ENCODE assay signal across 18 cellular contexts in the genomic region with DNA sequence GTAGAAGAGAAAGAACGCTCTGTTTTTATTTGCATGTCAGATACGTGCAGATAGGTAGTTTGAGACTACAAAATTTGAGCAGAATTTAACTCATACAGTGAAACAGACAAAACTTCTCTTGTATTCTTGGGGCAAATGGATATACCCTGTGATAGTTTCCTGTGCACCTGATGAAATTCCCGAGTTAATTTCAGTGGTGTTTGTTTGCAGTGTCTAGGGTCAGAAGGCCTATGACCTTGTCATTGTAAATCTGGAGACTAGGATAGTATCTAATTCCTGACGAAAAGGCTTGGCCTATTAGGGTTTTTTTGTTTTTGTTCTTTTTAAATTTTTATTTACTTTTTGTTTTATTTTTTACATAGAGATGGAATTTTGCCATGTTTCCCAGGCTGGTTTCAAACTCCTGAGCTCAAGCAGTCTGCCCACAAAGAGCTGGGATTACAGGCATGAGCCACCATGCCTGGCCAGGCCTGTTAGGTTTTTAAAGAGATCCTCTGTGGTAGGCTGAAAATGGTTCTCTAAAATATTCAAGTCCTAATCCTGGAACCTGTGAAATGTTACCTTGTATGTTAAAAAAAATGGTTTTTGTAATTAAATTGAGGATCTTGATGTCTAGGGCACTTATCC. TPM values are rescaled to one million over a fixed set of nuclear protein-coding genes. Genes with fewer than 3 reads are reported as not detected.
DNase-seq lines count a peak whose midpoint lies in the region; ATAC-seq, FAIRE-seq and TF ChIP-seq lines count a peak whose summit lies in the region.
"Had no signal": no experiment of that assay in that cellular context is flagged by ENCODE, and none has a peak within 500 bp of the region (broad histone marks: within the 10 kb centered on the region; RNA-seq: fewer than 3 reads in every experiment).

No MANE protein-coding gene starts in this region.

- intact Hi-C loops in right cardiac atrium (cut with DNase I) (no loop called here), HepG2 (cut with micrococcal nuclease; ENCODE audit: unreplicated experiment) (no loop called here), posterior cingulate gyrus (cut with DNase I) (no loop called here)

- TF ChIP-seq EP300 in HepG2 (IDR thresholded peaks at IDR 0.05; ENCODE audit: low read depth in 2 of 2, low read length in 2 of 2): peak in 1 of 2 experiments; percentile 42; a peak in 1 of 4 replicates
- no peak for TF ChIP-seq EP300 in HepG2 (CRISPR knock-in tag; IDR thresholded peaks at IDR 0.05; ENCODE audit: borderline replicate concordance)

- CTCF ChIA-PET in WTC11 (lab: Charles Lee): interaction anchor here (0.6 kb wide), 2 partner anchors 229 to 247 kb away, joined by 3 read pairs; no protein-coding TSS in a partner anchor
- CTCF ChIA-PET in HepG2 (lab: Yijun Ruan, JAX; ENCODE audit: low intra/inter-chr PET ratio, low total read pairs): no interaction called here

- peaks cover 22% of the 10 kb centered on the region; the same call in 1 of the 2 replicates for H3K9me3 Mint-ChIP-seq in WTC11
- H3K9me3 Mint-ChIP-seq: stimulated activated memory B cell treated with anti-CD40 and anti-IgM and Interleukin-4, amounts not matched to agents 10 μg/mL and 1 μg/mL and 100 μg/mL, for 72 hours had no signal

- no peak for FAIRE-seq in HepG2 (lab: Jason Lieb, UNC)

- no peaks in the 10 kb centered on the region for H3K27me3 ChIP-seq in cardiac muscle cell
- H3K27me3 ChIP-seq in right cardiac atrium (ENCODE audit: control insufficient read depth, insufficient read depth): no peaks in the 10 kb centered on the region
- H3K27me3 ChIP-seq in HepG2 (ENCODE audit: control insufficient read depth in 1 of 2, insufficient read depth in 2 of 2, low read length in 2 of 2): no peaks in the 10 kb centered on the region
- no peaks in the 10 kb centered on the region for H3K27me3 ChIP-seq in thoracic aorta (replicated peaks; ENCODE audit: insufficient read depth)

- H3K79me2 ChIP-seq in HepG2 (ENCODE audit: insufficient read depth, low read length): peaks cover 76% of the 10 kb centered on the region

- no peak for TF ChIP-seq POLR2A in HepG2 (IDR thresholded peaks at IDR 0.05; ENCODE audit: insufficient read depth in 1 of 2, low read depth in 2 of 2, low read length in 2 of 2)

- TF ChIP-seq RAD21 in HepG2 (CRISPR knock-in tag; IDR thresholded peaks at IDR 0.05): no peak

- 86% methylated on average over 4 of the region's 4 CpGs for WGBS in right cardiac atrium
- 28% methylated on average over 4 of the region's 4 CpGs for WGBS in HepG2 (ENCODE audit: low lambda C conversion rate)

- no peak overlapping the region for H3K4me3 Mint-ChIP-seq in WTC11
- H3K4me3 Mint-ChIP-seq: neural crest cell; stimulated activated memory B cell treated with anti-CD40 and anti-IgM and Interleukin-4, amounts not matched to agents 10 μg/mL and 1 μg/mL and 100 μg/mL, for 72 hours had no signal

- peaks cover 40% of the 10 kb centered on the region for H3K4me1 Mint-ChIP-seq in WTC11

- H3K4me3 ChIP-seq in cardiac muscle cell (no peak overlapping the region), right cardiac atrium (ENCODE audit: low read length) (no peak overlapping the region), HepG2 (replicated peaks in 1 of 3; ENCODE audit: insufficient read depth in 1 of 3, low read depth in 2 of 3, low read length in 3 of 3) (peak overlapping the region in 2 of 3 experiments; percentile 9 to 26; a peak in 1 of 6 replicates), thoracic aorta (peak overlapping the region; percentile 23)

- no peaks in the 10 kb centered on the region for H3K27me3 Mint-ChIP-seq in WTC11 (ENCODE audit: low read depth)
- H3K27me3 Mint-ChIP-seq: stimulated activated memory B cell treated with anti-CD40 and anti-IgM and Interleukin-4, amounts not matched to agents 10 μg/mL and 1 μg/mL and 100 μg/mL, for 72 hours had no signal

- peak overlapping the region; percentile 59 for H3K4me2 ChIP-seq in HepG2 (ENCODE audit: low read depth, low read length)

- no TSS peak for BruUV-seq in HepG2 (replicated peaks; lab: Mats Ljungman, UMichigan)

- peaks cover 27% of the 10 kb centered on the region for H3K4me1 ChIP-seq in cardiac muscle cell (ENCODE audit: low read depth)
- peaks cover 2% of the 10 kb centered on the region for H3K4me1 ChIP-seq in right cardiac atrium (ENCODE audit: control insufficient read depth, insufficient read depth, low read length)
- H3K4me1 ChIP-seq in HepG2 (ENCODE audit: insufficient read depth, low read length): peaks cover 23% of the 10 kb centered on the region
- peaks cover 13 to 26% of the 10 kb centered on the region in 2 donors for H3K4me1 ChIP-seq in thoracic aorta (ENCODE audit: control insufficient read depth in 1 of 2, low read depth in 2 of 2)

- POLR2A ChIA-PET in WTC11 (lab: Charles Lee) (interaction anchor here (0.5 kb wide), 1 partner anchor 1363 kb away, joined by 5 read pairs; no protein-coding TSS in a partner anchor), HepG2 (lab: Yijun Ruan, JAX) (interaction anchor here (1.1 kb wide), 1 partner anchor 17 kb away, joined by 3 read pairs; a partner anchor contains a TSS)

- no peaks in the 10 kb centered on the region for H3K9me3 ChIP-seq in cardiac muscle cell (ENCODE audit: low read depth)
- H3K9me3 ChIP-seq in right cardiac atrium (ENCODE audit: control insufficient read depth, low read length): no peaks in the 10 kb centered on the region
- no peaks in the 10 kb centered on the region for H3K9me3 ChIP-seq in HepG2 (ENCODE audit: low read length)
- no peaks in the 10 kb centered on the region for H3K9me3 ChIP-seq in thoracic aorta

- no peaks in the 10 kb centered on the region for H4K20me1 ChIP-seq in HepG2 (ENCODE audit: insufficient read depth, low read length)

- no peak for DNase-seq in cardiac muscle cell (ENCODE audit: low read depth in 1 of 2, low spot score in 1 of 2)
- no peak for DNase-seq in right cardiac atrium
- no peak for DNase-seq in WTC11 (ENCODE audit: low spot score)
- DNase-seq in HepG2 (ENCODE audit: low spot score): peak; percentile 66
- no peak for DNase-seq in thoracic aorta (ENCODE audit: low spot score)
- no peak for DNase-seq in NCI-H1930 (lab: John Stamatoyannopoulos, UW)
- no peak for DNase-seq in posterior cingulate gyrus
- DNase-seq: amniotic stem cell, cortex of kidney, hypothalamus, KBM-7, left colon, NCI-H1417 treated with DMSO at 0.1 percent for 48 hours, RPMI8226 had no signal

- H3K9ac ChIP-seq in HepG2 (ENCODE audit: insufficient read depth, low read depth, low read length): peak overlapping the region; percentile 39

- H3K27ac ChIP-seq in cardiac muscle cell (peak overlapping the region; percentile 3), right cardiac atrium (ENCODE audit: low read length) (no peak overlapping the region), HepG2 (ENCODE audit: extremely low read length, insufficient read depth, low read length) (peak overlapping the region; percentile 60), thoracic aorta (peak overlapping the region; percentile 10 to 53)

- peak overlapping the region; percentile 66 for H3K27ac Mint-ChIP-seq in WTC11
- H3K27ac Mint-ChIP-seq: stimulated activated memory B cell treated with anti-CD40 and anti-IgM and Interleukin-4, amounts not matched to agents 10 μg/mL and 1 μg/mL and 100 μg/mL, for 72 hours had no signal

- peaks cover 19% of the 10 kb centered on the region for H3K36me3 Mint-ChIP-seq in WTC11

- in situ Hi-C loops in HepG2 (cut with HindIII; ENCODE audit: extremely low pct_ligation_motif_present, low pct_unique_long_range_greater_than_20kb): no loop called here

- no peak for ATAC-seq in right cardiac atrium
- ATAC-seq in WTC11: no peak
- peak; percentile 96 for ATAC-seq in HepG2
- ATAC-seq in thoracic aorta (ENCODE audit: insufficient number of reproducible peaks, low FRiP score, low read depth): no peak
- ATAC-seq in GM18907 (IDR thresholded peaks at IDR 0.05; ENCODE audit: unreplicated experiment): no peak
- ATAC-seq: activated CD4-positive, CD25-positive, alpha-beta regulatory T cell treated with anti-CD3 and anti-CD28 coated beads, Interleukin-2, amount 50 U/mL, for 24 hours; left colon; stimulated activated memory B cell treated with anti-CD40 and anti-IgM and Interleukin-4, amounts not matched to agents 10 μg/mL and 1 μg/mL and 100 μg/mL, for 72 hours had no signal

- no peak for TF ChIP-seq CTCF in cardiac muscle cell (IDR thresholded peaks at IDR 0.05; ENCODE audit: low read depth, low read length)
- no peak for TF ChIP-seq CTCF in WTC11 (IDR thresholded peaks at IDR 0.05)
- TF ChIP-seq CTCF in HepG2 (CRISPR knock-in tag; IDR thresholded peaks at IDR 0.05): no peak
- TF ChIP-seq CTCF in thoracic aorta (IDR thresholded peaks at IDR 0.05): no peak

- no peaks in the 10 kb centered on the region for H3K36me3 ChIP-seq in cardiac muscle cell
- H3K36me3 ChIP-seq in HepG2 (replicated peaks in 1 of 2; ENCODE audit: control insufficient read depth in 1 of 2, insufficient read depth in 2 of 2, low read length in 2 of 2): no peaks in the 10 kb centered on the region
- no peaks in the 10 kb centered on the region for H3K36me3 ChIP-seq in thoracic aorta

- H2AFZ ChIP-seq in HepG2 (ENCODE audit: low read length): no peak overlapping the region

RNA-seq across cellular contexts. Expression of a gene that starts 17.6 kb away (rescaled TPM):
- total RNA-seq in cardiac muscle cell: 19.6 and 22.6 TPM in 2 replicates
- polyA plus RNA-seq in cardiac muscle cell: 24.7 and 25.5 TPM in 2 replicates
- total RNA-seq in right cardiac atrium: 10 to 100 TPM; 15.8 to 18.7 (median 16.5) TPM
- polyA plus RNA-seq in right cardiac atrium: 5.1 TPM
- total RNA-seq in WTC11 (2021): 18.9 to 22.3 TPM (median 22.1 TPM) in 3 replicates
- total RNA-seq in HepG2 (2016; rRNA removed; fragmentation: Illumina TruSeq; extraction: Trizol): 25.3 and 28.0 TPM in 2 replicates
- 80.7 and 82.8 TPM in 2 replicates for total RNA-seq in HepG2 (2016; cell fraction: cytosol; rRNA removed; fragmentation: Illumina TruSeq; extraction: Trizol; ENCODE audit: low read depth)
- total RNA-seq in HepG2 (2016; cell fraction: insoluble cytoplasmic fraction; rRNA removed; fragmentation: Illumina TruSeq; extraction: Trizol): 19.9 and 24.2 TPM in 2 replicates
- 18.5 and 22.8 TPM in 2 replicates for total RNA-seq in HepG2 (2016; cell fraction: membrane; rRNA removed; fragmentation: Illumina TruSeq; extraction: Trizol)
- total RNA-seq in HepG2 (2016; cell fraction: nucleus; rRNA removed; fragmentation: Illumina TruSeq; extraction: Trizol): 34.7 and 44.8 TPM in 2 replicates
- 13.5 and 18.0 TPM in 2 replicates for polyA plus RNA-seq in HepG2 (2011; rRNA removed)
- polyA plus RNA-seq in HepG2 (2011; cell fraction: cytosol; rRNA removed): 9.8 and 13.3 TPM in 2 replicates
- 6.6 and 8.6 TPM in 2 replicates for polyA plus RNA-seq in HepG2 (2011; cell fraction: nucleus; rRNA removed)
- polyA plus RNA-seq in HepG2 (2012): 6.9 and 8.2 TPM in 2 replicates
- 0.61 and 0.95 TPM in 2 replicates for polyA plus RNA-seq in HepG2 (2016; cell fraction: cytosol; fragmentation: Illumina TruSeq; extraction: Trizol; ENCODE audit: low read depth)
- 9.0 and 9.3 TPM in 2 replicates for polyA plus RNA-seq in HepG2 (2016; cell fraction: insoluble cytoplasmic fraction; fragmentation: Illumina TruSeq; extraction: Trizol; ENCODE audit: low read depth)
- polyA plus RNA-seq in HepG2 (2016; cell fraction: membrane; fragmentation: Illumina TruSeq; extraction: Trizol; ENCODE audit: low read depth): 1.7 and 2.1 TPM in 2 replicates
- 17.9 and 20.3 TPM in 2 replicates for polyA plus RNA-seq in HepG2 (2016; cell fraction: nucleus; fragmentation: Illumina TruSeq; extraction: Trizol; ENCODE audit: insufficient read depth, low read depth)
- 32.9 and 35.0 TPM in 2 replicates for polyA minus RNA-seq in HepG2 (2011; rRNA and poly(A)+ RNA removed; ENCODE audit: low replicate concordance)
- polyA minus RNA-seq in HepG2 (2011; cell fraction: cytosol; rRNA and poly(A)+ RNA removed): 31.9 and 43.3 TPM in 2 replicates
- polyA minus RNA-seq in HepG2 (2011; cell fraction: nucleus; rRNA and poly(A)+ RNA removed): 48.0 and 49.5 TPM in 2 replicates
- 10 to 100 TPM; 14.8 to 43.9 TPM for total RNA-seq in thoracic aorta

Comparison
In these comparisons a context has a peak if more than half of its experiments do, and no peak if none do; other contexts are left out.
1. H3K4me3 ChIP-seq: peak in HepG2 (2 of 3) and thoracic aorta (single experiment); none in cardiac muscle cell (single experiment) and right cardiac atrium (single experiment).